ENCODE assay signal across 6 cellular contexts in the genomic region with DNA sequence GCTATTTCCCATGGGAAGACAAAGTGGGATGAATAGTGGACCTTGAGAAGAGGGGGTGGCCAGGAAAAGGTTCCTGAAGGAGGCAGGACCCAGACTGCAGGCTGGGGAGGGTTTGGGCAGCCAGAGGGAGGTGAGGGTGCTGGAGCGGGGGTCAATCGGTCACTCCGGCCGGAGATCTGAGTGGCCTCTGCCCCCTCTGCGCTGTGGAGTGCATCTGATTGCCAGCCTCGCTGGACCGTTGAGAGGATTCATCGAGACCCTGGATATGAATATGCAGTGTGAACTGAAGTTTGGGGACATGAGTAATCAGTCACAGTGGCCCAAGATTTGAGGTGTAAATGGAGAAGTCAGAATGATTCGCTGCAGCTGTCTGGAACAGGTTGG. TPM values are rescaled to one million over a fixed set of nuclear protein-coding genes. Genes with fewer than 3 reads are reported as not detected.
DNase-seq lines count a peak whose midpoint lies in the region; ATAC-seq and TF ChIP-seq lines count a peak whose summit lies in the region.

No MANE protein-coding gene starts in this region.

- no peaks in the 10 kb centered on the region for H3K27me3 ChIP-seq in KMS-11 (ENCODE audit: insufficient read depth, low read depth)
- H3K27me3 ChIP-seq in trophoblast cell (ENCODE audit: insufficient read depth, low read length), result no peaks in the 10 kb centered on the region

- H2AFZ ChIP-seq in KMS-11 (ENCODE audit: low read depth), result no peak overlapping the region
- peak overlapping the region; percentile 65 for H2AFZ ChIP-seq in trophoblast cell (ENCODE audit: insufficient read depth, low read length, poor library complexity)

- no CpG with 5 or more reads among the region's 9 CpGs for WGBS in trophoblast cell (ENCODE audit: extremely low coverage, insufficient coverage, insufficient read length)

- H3K79me1 ChIP-seq in trophoblast cell (ENCODE audit: low read length), result peaks cover 6% of the 10 kb centered on the region

- peak overlapping the region; percentile 95 for H3K4ac ChIP-seq in trophoblast cell (ENCODE audit: low read depth, low read length)

- peak overlapping the region; percentile 95 for H3K14ac ChIP-seq in trophoblast cell (ENCODE audit: low read length)

- DNase-seq in coronary artery (ENCODE audit: low spot score), result peak; percentile 70
- DNase-seq in trophoblast cell, result no peak
- no peak for DNase-seq in posterior vena cava (ENCODE audit: low spot score)
- DNase-seq in activated effector memory CD4-positive, alpha-beta T cell treated with anti-CD3 and anti-CD28 coated beads, Interleukin-2, amount 50 U/mL, for 16 hours, result no peak

- H3K9ac ChIP-seq in KMS-11 (peak overlapping the region; percentile 84), trophoblast cell (ENCODE audit: low read length) (peak overlapping the region; percentile 97)

- H4K8ac ChIP-seq in trophoblast cell (ENCODE audit: low read depth, low read length), result peak overlapping the region; percentile 98

- no peaks in the 10 kb centered on the region for H4K20me1 ChIP-seq in KMS-11 (ENCODE audit: insufficient read depth)

- TF ChIP-seq CTCF in KMS-11 (conservative IDR thresholded peaks at IDR 0.05; ENCODE audit: low read depth, low read length), result no peak
- TF ChIP-seq CTCF in coronary artery (IDR thresholded peaks at IDR 0.05), result no peak

- H3K18ac ChIP-seq in trophoblast cell (ENCODE audit: low read length), result peak overlapping the region; percentile 85

- H3K79me2 ChIP-seq in KMS-11 (ENCODE audit: insufficient read depth, low read depth) (peaks cover 26% of the 10 kb centered on the region), trophoblast cell (ENCODE audit: control insufficient read depth, insufficient read depth, low read length, poor library complexity) (peaks cover 12% of the 10 kb centered on the region)

- H2BK5ac ChIP-seq in trophoblast cell (ENCODE audit: low read depth, low read length, poor library complexity), result peak overlapping the region; percentile 75

- peak overlapping the region; percentile 92 for H4K12ac ChIP-seq in trophoblast cell (ENCODE audit: low read depth, low read length)

- H3K27ac ChIP-seq in KMS-11 (peak overlapping the region; percentile 60), coronary artery (peak overlapping the region; percentile 98), trophoblast cell (ENCODE audit: low read depth, low read length) (no peak overlapping the region)

- no peaks in the 10 kb centered on the region for H3K9me3 ChIP-seq in trophoblast cell (ENCODE audit: insufficient read depth, low read depth, low read length)

- peak overlapping the region; percentile 64 for H3K4me3 ChIP-seq in KMS-11 (IDR thresholded peaks at IDR 0.05; ENCODE audit: insufficient read depth, low read depth, low read length)
- H3K4me3 ChIP-seq in coronary artery, result peak overlapping the region; percentile 87
- H3K4me3 ChIP-seq in trophoblast cell (ENCODE audit: low read depth, low read length), result peak overlapping the region; percentile 96

- H3K36me3 ChIP-seq in KMS-11 (ENCODE audit: insufficient read depth), result no peaks in the 10 kb centered on the region
- peaks cover 4 to 7% of the 10 kb centered on the region in 2 experiments for H3K36me3 ChIP-seq in trophoblast cell (ENCODE audit: control insufficient read depth in 1 of 2, insufficient read depth in 2 of 2, low read length in 2 of 2)

- intact Hi-C loops in posterior vena cava (cut with DNase I), result no loop called here

- H2BK120ac ChIP-seq in trophoblast cell (ENCODE audit: insufficient read depth, low read length, poor library complexity), result peak overlapping the region; percentile 45

- H3K4me2 ChIP-seq in KMS-11, result peak overlapping the region; percentile 97
- H3K4me2 ChIP-seq in trophoblast cell (ENCODE audit: low read length), result peak overlapping the region; percentile 73

- H4K91ac ChIP-seq in trophoblast cell (ENCODE audit: low read depth, low read length), result peak overlapping the region; percentile 81

- H3K23ac ChIP-seq in trophoblast cell (ENCODE audit: low read length), result no peak overlapping the region

- peak overlapping the region; percentile 14 for H2BK12ac ChIP-seq in trophoblast cell (ENCODE audit: low read length)

- peak overlapping the region; percentile 89 for H2AK5ac ChIP-seq in trophoblast cell (ENCODE audit: low read length)

- no peak for ATAC-seq in GM18519 (IDR thresholded peaks at IDR 0.05; ENCODE audit: low FRiP score, unreplicated experiment)

- H3K4me1 ChIP-seq in KMS-11 (ENCODE audit: low read depth, poor library complexity, severe bottlenecking) (peaks cover 30% of the 10 kb centered on the region), trophoblast cell (ENCODE audit: control insufficient read depth in 1 of 2, insufficient read depth in 2 of 2, low read length in 2 of 2) (peaks cover 16 to 19% of the 10 kb centered on the region in 2 experiments)

RNA-seq across cellular contexts. Expression of gene ZNF580, which starts 5.5 kb away (rescaled TPM):
- 24.2 and 24.6 TPM in 2 replicates for polyA plus RNA-seq in trophoblast cell (2013)
- total RNA-seq in posterior vena cava, result 10 to 100 TPM; 32.0 to 36.7 TPM

RNA-seq across cellular contexts. Expression of gene ZNF581, which starts 8.1 kb away (rescaled TPM):
- 27.4 and 27.9 TPM in 2 replicates for polyA plus RNA-seq in trophoblast cell (2013)
- 10 to 100 TPM in 1 of 2 donors, 1 to 10 TPM in 1; 8.0 to 12.0 TPM for total RNA-seq in posterior vena cava

RNA-seq across cellular contexts. Expression of gene ZNF784, which starts 11.0 kb away (rescaled TPM):
- 3.4 and 3.8 TPM in 2 replicates for polyA plus RNA-seq in trophoblast cell (2013)
- 1 to 10 TPM; 3.6 to 4.3 TPM for total RNA-seq in posterior vena cava

RNA-seq across cellular contexts. Expression of gene CCDC106, which starts 12.7 kb away (rescaled TPM):
- 14.4 and 14.6 TPM in 2 replicates for polyA plus RNA-seq in trophoblast cell (2013)
- 10 to 100 TPM in 1 of 2 donors, 1 to 10 TPM in 1; 8.6 to 13.6 TPM for total RNA-seq in posterior vena cava

RNA-seq across cellular contexts. Expression of gene U2AF2, which starts 19.5 kb away (rescaled TPM):
- polyA plus RNA-seq in trophoblast cell (2013), result 128 and 132 TPM in 2 replicates
- 10 to 100 TPM; 89.3 to 91.7 TPM for total RNA-seq in posterior vena cava
